Comparison of ENCODE assay signal across 16 cellular contexts in the genomic region with DNA sequence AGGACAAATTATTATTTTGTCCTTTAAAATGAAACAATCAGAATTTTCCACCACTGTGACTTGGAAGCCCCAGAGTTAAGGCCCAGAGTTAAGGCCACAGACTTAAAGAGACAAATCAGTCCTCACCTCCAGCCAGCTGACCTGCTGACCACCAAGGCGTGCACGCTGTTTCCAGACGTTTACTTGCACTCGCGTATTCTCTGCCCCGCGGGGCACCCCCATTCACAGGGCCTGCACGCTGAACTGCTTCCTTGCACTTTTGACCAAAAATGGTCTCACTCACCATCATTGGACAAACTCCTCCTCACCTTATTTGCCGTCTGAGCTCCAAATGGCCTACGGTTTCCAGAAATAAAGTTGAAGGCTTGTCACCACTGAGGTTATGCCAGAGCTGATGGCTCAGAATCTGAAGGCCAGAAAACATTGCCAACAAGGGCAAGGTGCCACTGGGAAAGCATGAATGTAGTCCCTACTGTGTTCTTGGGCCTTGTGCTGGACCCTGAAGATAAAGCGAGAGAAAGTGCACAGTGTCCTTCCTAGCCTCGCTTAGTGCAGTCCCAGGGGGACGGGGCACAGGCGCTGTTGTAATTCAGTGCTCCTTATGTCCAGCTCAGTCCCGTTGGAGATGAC.
"Had no signal": no experiment of that assay in that cellular context is flagged by ENCODE, and none has a peak within 500 bp of the region (broad histone marks: within the 10 kb centered on the region; RNA-seq: fewer than 3 reads in every experiment).

No MANE protein-coding gene starts in this region.

- H3K9me3 ChIP-seq: mucosa of descending colon, neutrophil, stomach, uterus had no signal

- ATAC-seq: activated T-helper 17 cell treated with anti-CD3 and anti-CD28 coated beads, Interleukin-2, amount 50 U/mL, for 72 hours; esophagus mucosa; naive thymus-derived CD4-positive, alpha-beta T cell; T-cell had no signal

- H3K27me3 ChIP-seq: stomach, uterus had no signal

- H3K4me1 Mint-ChIP-seq: activated T-helper 17 cell treated with anti-CD3 and anti-CD28 coated beads, Interleukin-2, amount 50 U/mL, for 72 hours had no signal

- H3K9me3 Mint-ChIP-seq: activated T-helper 17 cell treated with anti-CD3 and anti-CD28 coated beads, Interleukin-2, amount 50 U/mL, for 72 hours; naive thymus-derived CD4-positive, alpha-beta T cell; T-cell had no signal

- DNase-seq: activated CD4-positive, CD25-positive, alpha-beta regulatory T cell treated with anti-CD3 and anti-CD28 coated beads, Interleukin-2, amount 50 U/mL, for 72 hours; activated naive CD4-positive, alpha-beta T cell treated with Interleukin-2 at 50 U/mL for 16 hours; activated T-cell treated with anti-CD3 and anti-CD28 coated beads for 4 hours; foreskin fibroblast; glutamatergic neuron; mucosa of descending colon; naive thymus-derived CD4-positive, alpha-beta T cell; stomach; T-cell; T1000 had no signal

- H3K4me2 ChIP-seq: smooth muscle cell had no signal

- H3K27ac ChIP-seq: neutrophil, SK-N-MC, uterus had no signal

- H3K36me3 ChIP-seq: neutrophil, stomach, uterus had no signal

- H3K4me3 Mint-ChIP-seq: activated T-helper 17 cell treated with anti-CD3 and anti-CD28 coated beads, Interleukin-2, amount 50 U/mL, for 72 hours; naive thymus-derived CD4-positive, alpha-beta T cell; T-cell had no signal

- H3K4me1 ChIP-seq: uterus had no signal

- H3K27me3 Mint-ChIP-seq: activated T-helper 17 cell treated with anti-CD3 and anti-CD28 coated beads, Interleukin-2, amount 50 U/mL, for 72 hours; T-cell had no signal

- H3K4me3 ChIP-seq: mucosa of descending colon, SK-N-MC, smooth muscle cell, stomach, uterus had no signal

- H3K36me3 Mint-ChIP-seq: naive thymus-derived CD4-positive, alpha-beta T cell; T-cell had no signal

- H3K27ac Mint-ChIP-seq: activated T-helper 17 cell treated with anti-CD3 and anti-CD28 coated beads, Interleukin-2, amount 50 U/mL, for 72 hours; naive thymus-derived CD4-positive, alpha-beta T cell; T-cell had no signal
